8 cellular contexts compared by ENCODE assay signal in genomic region chr4:121951570-121952110, GRCh38. TPM values are rescaled to one million over a fixed set of nuclear protein-coding genes. Genes with fewer than 3 reads are reported as not detected.
DNase-seq lines count a peak whose midpoint lies in the region; ATAC-seq and TF ChIP-seq lines count a peak whose summit lies in the region.

TRPC3 (minus strand) TSS chr4:121952060; CDS start chr4:121951680, 380 bp downstream.

- CTCF ChIA-PET in HEK293 (lab: Yijun Ruan, JAX) (interaction anchor here (0.8 to 1.0 kb wide), 2 partner anchors 9 to 269 kb away, joined by 4 read pairs; no protein-coding TSS in a partner anchor), PC-9 (lab: Charles Lee) (interaction anchor here (0.6 kb wide), 1 partner anchor 374 kb away, joined by 8 read pairs; no protein-coding TSS in a partner anchor)

- H3K79me2 ChIP-seq in PC-9 (ENCODE audit: low read depth) = no peaks in the 10 kb centered on the region

- ATAC-seq in activated naive CD8-positive, alpha-beta T cell treated with anti-CD3 and anti-CD28 coated beads, Interleukin-2, amount 10 ng/mL, durations not matched to agents 7 days and 5 days (ENCODE audit: low read depth) = peak; percentile 42
- peak; percentile 42 for ATAC-seq in left ventricle myocardium superior

- H3K4me1 ChIP-seq in HEK293 (ENCODE audit: control insufficient read depth, insufficient read depth, low read length) (no peaks in the 10 kb centered on the region), PC-9 (replicated peaks; ENCODE audit: insufficient read depth) (no peaks in the 10 kb centered on the region)

- peaks cover 20% of the 10 kb centered on the region for H3K4me1 Mint-ChIP-seq in activated naive CD8-positive, alpha-beta T cell treated with anti-CD3 and anti-CD28 coated beads, Interleukin-2, amount 10 ng/mL, durations not matched to agents 7 days and 5 days

- H3K27ac ChIP-seq in HEK293 (ENCODE audit: extremely low read depth, low read depth, low read length) = peak within 1 kb of the TSS; percentile 72; the same call in 1 of the 2 replicates
- no peak within 1 kb of the TSS for H3K27ac ChIP-seq in PC-9

- BruUV-seq in PC-9 (replicated peaks; lab: Mats Ljungman, UMichigan) = no TSS peak

- TF ChIP-seq CTCF in HEK293 (tag by site-specific recombination; IDR thresholded peaks at IDR 0.05) (no peak), PC-9 (conservative IDR thresholded peaks at IDR 0.05) (no peak), retinal pigment epithelial cell (conservative IDR thresholded peaks at IDR 0.05; ENCODE audit: low read depth, low read length) (no peak)

- intact Hi-C loops in PC-9 (cut with micrococcal nuclease; ENCODE audit: unreplicated experiment) = loop anchor here (2.0 kb wide), 1 partner anchor 201 kb away; the partner anchor contains the start of gene BLTP1
- intact Hi-C loops in left ventricle myocardium superior (cut with micrococcal nuclease) = no loop called here

- H4K20me1 ChIP-seq in PC-9 (ENCODE audit: insufficient read depth) = no peaks in the 10 kb centered on the region

- H3K27me3 Mint-ChIP-seq in activated naive CD8-positive, alpha-beta T cell treated with anti-CD3 and anti-CD28 coated beads, Interleukin-2, amount 10 ng/mL, durations not matched to agents 7 days and 5 days = peaks cover 53% of the 10 kb centered on the region

- H3K4me3 Mint-ChIP-seq in activated naive CD8-positive, alpha-beta T cell treated with anti-CD3 and anti-CD28 coated beads, Interleukin-2, amount 10 ng/mL, durations not matched to agents 7 days and 5 days = peak within 1 kb of the TSS; percentile 86

- H3K36me3 Mint-ChIP-seq in activated naive CD8-positive, alpha-beta T cell treated with anti-CD3 and anti-CD28 coated beads, Interleukin-2, amount 10 ng/mL, durations not matched to agents 7 days and 5 days = no peaks in the 10 kb centered on the region

- no peaks in the 10 kb centered on the region for H3F3A ChIP-seq in PC-9 (ENCODE audit: insufficient read depth, low read depth)

- H3K9me3 Mint-ChIP-seq in activated naive CD8-positive, alpha-beta T cell treated with anti-CD3 and anti-CD28 coated beads, Interleukin-2, amount 10 ng/mL, durations not matched to agents 7 days and 5 days = no peaks in the 10 kb centered on the region

- no peaks in the 10 kb centered on the region for H3K9me2 ChIP-seq in PC-9 (ENCODE audit: insufficient read depth)

- DNase-seq in GM03348 (ENCODE audit: low spot score) (peak; percentile 71), PC-9 (peak in 1 of 2 experiments; percentile 0), left ventricle myocardium superior (peak; percentile 52), retinal pigment epithelial cell (ENCODE audit: low read depth) (no peak), NCI-H510A treated with DMSO at 0.1 percent for 48 hours (lab: John Stamatoyannopoulos, UW) (no peak), NOMO-1 treated with DMSO at 0.1 percent for 48 hours (lab: John Stamatoyannopoulos, UW; ENCODE audit: unreplicated experiment) (no peak)
- peak; percentile 61 for DNase-seq in activated naive CD8-positive, alpha-beta T cell treated with anti-CD3 and anti-CD28 coated beads, Interleukin-2, amount 10 ng/mL, durations not matched to agents 7 days and 5 days

- H3K4me2 ChIP-seq in PC-9 = peak within 1 kb of the TSS; percentile 46

- H3K36me3 ChIP-seq in HEK293 (ENCODE audit: control insufficient read depth in 2 of 2, insufficient read depth in 1 of 2, low read length in 2 of 2) = no peaks in the 10 kb centered on the region
- H3K36me3 ChIP-seq in PC-9 (ENCODE audit: low read depth) = no peaks in the 10 kb centered on the region

- peak within 1 kb of the TSS; percentile 64 for H3K4me3 ChIP-seq in HEK293 (ENCODE audit: low read depth, low read length)
- peak within 1 kb of the TSS; percentile 12; the same call in 1 of the 2 replicates for H3K4me3 ChIP-seq in PC-9
- peak within 1 kb of the TSS; percentile 64 for H3K4me3 ChIP-seq in retinal pigment epithelial cell (ENCODE audit: low read length)

- 0 out of 2 replicates have a peak within 1 kb of the TSS, but pooled peaks have one; percentile 3 for H2AFZ ChIP-seq in PC-9

- H3K27ac Mint-ChIP-seq in activated naive CD8-positive, alpha-beta T cell treated with anti-CD3 and anti-CD28 coated beads, Interleukin-2, amount 10 ng/mL, durations not matched to agents 7 days and 5 days = no peak within 1 kb of the TSS

- H3K9me3 ChIP-seq in HEK293 (ENCODE audit: control insufficient read depth, insufficient read depth, low read depth, low read length) (no peaks in the 10 kb centered on the region), PC-9 (ENCODE audit: insufficient read depth, low read depth) (no peaks in the 10 kb centered on the region)

- POLR2A ChIA-PET in HEK293 (lab: Yijun Ruan, JAX) (no interaction called here), PC-9 (lab: Charles Lee; ENCODE audit: unreplicated experiment) (no interaction called here)
- POLR2A ChIA-PET in activated naive CD8-positive, alpha-beta T cell treated with anti-CD3 and anti-CD28 coated beads, Interleukin-2, amount 10 ng/mL, durations not matched to agents 7 days and 5 days (lab: Charles Lee) = interaction anchor here (1.0 kb wide), 1 partner anchor 200 kb away, joined by 3 read pairs; no protein-coding TSS in a partner anchor

- peaks cover 20% of the 10 kb centered on the region; the same call in 1 of the 2 replicates for H3K27me3 ChIP-seq in PC-9 (ENCODE audit: insufficient read depth, low read depth)

TF ChIP-seq in HEK293, 187 proteins besides CTCF, POLR2A, EP300 and RAD21 (continues in another document):
- TF ChIP-seq ZNF10 (tag by site-specific recombination; IDR thresholded peaks at IDR 0.05) (peak; percentile 47; the same call in 1 of the 2 replicates), GLIS2 (tag by site-specific recombination; IDR thresholded peaks at IDR 0.05) (peak; percentile 82), ZSCAN30 (tag by site-specific recombination; IDR thresholded peaks at IDR 0.05) (peak; percentile 37; the same call in 1 of the 2 replicates), ZIC2 (tag by site-specific recombination; IDR thresholded peaks at IDR 0.05) (peak; percentile 68), ZBTB8A (tag by site-specific recombination; IDR thresholded peaks at IDR 0.05) (peak; percentile 70), ZNF138 (tag by site-specific recombination; IDR thresholded peaks at IDR 0.05; ENCODE audit: borderline replicate concordance) (no peak), ZFP41 (tag by site-specific recombination; IDR thresholded peaks at IDR 0.05; ENCODE audit: borderline replicate concordance) (no peak), MYNN (tag by site-specific recombination; IDR thresholded peaks at IDR 0.05; ENCODE audit: borderline replicate concordance) (no peak), PRDM6 (tag by site-specific recombination; IDR thresholded peaks at IDR 0.05) (no peak), ZNF211 (tag by site-specific recombination; IDR thresholded peaks at IDR 0.05; ENCODE audit: low read depth) (no peak), ZNF768 (tag by site-specific recombination; IDR thresholded peaks at IDR 0.05) (no peak), ZNF76 (tag by site-specific recombination; IDR thresholded peaks at IDR 0.05; ENCODE audit: borderline replicate concordance, low read depth) (0 out of 2 replicates have a peak, but pooled peaks have one; percentile 21), ZNF223 (tag by site-specific recombination; IDR thresholded peaks at IDR 0.05) (peak; percentile 80; the same call in 1 of the 2 replicates), GLIS1 (tag by site-specific recombination; IDR thresholded peaks at IDR 0.05) (peak; percentile 80), ZNF174 (tag by site-specific recombination; IDR thresholded peaks at IDR 0.05) (no peak), YY2 (tag by site-specific recombination; IDR thresholded peaks at IDR 0.05) (no peak), KLF8 (tag by site-specific recombination; IDR thresholded peaks at IDR 0.05) (peak; percentile 12; the same call in 1 of the 2 replicates), ZBTB20 (tag by site-specific recombination; IDR thresholded peaks at IDR 0.05) (peak; percentile 93), ZFHX2 (tag by site-specific recombination; conservative IDR thresholded peaks at IDR 0.05) (peak; percentile 79), EGR2 (tag by site-specific recombination; IDR thresholded peaks at IDR 0.05; ENCODE audit: low read depth) (peak; percentile 61; the same call in 1 of the 2 replicates), ZNF513 (tag by site-specific recombination; IDR thresholded peaks at IDR 0.05) (peak; percentile 33; the same call in 1 of the 2 replicates)

RNA-seq across cellular contexts. Expression of gene TRPC3, which starts in this region (rescaled TPM):
- total RNA-seq in PC-9 (2021) = 0.24 TPM in 1 of 2 replicates, not detected in the other
- under 1 TPM; 0.34 to 0.55 TPM for total RNA-seq in activated naive CD8-positive, alpha-beta T cell treated with anti-CD3 and anti-CD28 coated beads, Interleukin-2, amount 10 ng/mL, durations not matched to agents 7 days and 5 days
- 0.25 TPM for total RNA-seq in left ventricle myocardium superior

Comparison
In these comparisons a context has a peak if more than half of its experiments do, and no peak if none do; other contexts are left out.
1. Peak in DNase-seq and ATAC-seq in activated naive CD8-positive, alpha-beta T cell treated with anti-CD3 and anti-CD28 coated beads, Interleukin-2, amount 10 ng/mL, durations not matched to agents 7 days and 5 days; RNA of the gene not detected or under 1 TPM.
2. Peak in DNase-seq and ATAC-seq in left ventricle myocardium superior; RNA of the gene not detected or under 1 TPM.
3. H3K4me3 ChIP-seq: peak in every context shown above with its lines; median percentile 64 in HEK293; 64 in retinal pigment epithelial cell; 12 in PC-9.